Comparison of ENCODE assay signal across 3 cellular contexts in genomic region chr9:126190994-126191393, GRCh38.
DNase-seq lines count a peak whose midpoint lies in the region; ATAC-seq, FAIRE-seq and TF ChIP-seq lines count a peak whose summit lies in the region.
"Not testable (repeated sequence)": the region's sequence is repeated elsewhere in the genome, so short reads cannot be mapped to it uniquely, and the experiment has no call there.

No MANE protein-coding gene starts in this region.

- H2AFZ ChIP-seq in HepG2 (ENCODE audit: low read length) = not testable (repeated sequence)

- not testable (repeated sequence) for TF ChIP-seq CTCF in WTC11 (IDR thresholded peaks at IDR 0.05); HepG2 (CRISPR knock-in tag; IDR thresholded peaks at IDR 0.05)

- POLR2A ChIA-PET in WTC11 (lab: Charles Lee); HepG2 (lab: Yijun Ruan, JAX): not testable (repeated sequence)

- H3K27ac ChIP-seq in HepG2 (ENCODE audit: extremely low read length, insufficient read depth, low read length) = not testable (repeated sequence)

- TF ChIP-seq EP300 in HepG2 (IDR thresholded peaks at IDR 0.05; ENCODE audit: low read depth in 2 of 2, low read length in 2 of 2); HepG2 (CRISPR knock-in tag; IDR thresholded peaks at IDR 0.05; ENCODE audit: borderline replicate concordance): not testable (repeated sequence)

- not testable (repeated sequence) for TF ChIP-seq RAD21 in HepG2 (CRISPR knock-in tag; IDR thresholded peaks at IDR 0.05)

- H3K27ac Mint-ChIP-seq in WTC11; activated CD4-positive, alpha-beta T cell treated with anti-CD3 and anti-CD28 coated beads, Interleukin-2, amount 10 ng/mL, durations not matched to agents 24 days and 14 days: not testable (repeated sequence)

- H3K9me3 ChIP-seq in HepG2 (ENCODE audit: low read length) = not testable (repeated sequence)

- H3K27me3 ChIP-seq in HepG2 (ENCODE audit: control insufficient read depth in 1 of 2, insufficient read depth in 2 of 2, low read length in 2 of 2) = peaks cover 0 to 12% of the 10 kb centered on the region in 2 experiments; a peak in 3 of 5 replicates

- H3K36me3 Mint-ChIP-seq in WTC11; activated CD4-positive, alpha-beta T cell treated with anti-CD3 and anti-CD28 coated beads, Interleukin-2, amount 10 ng/mL, durations not matched to agents 24 days and 14 days (ENCODE audit: low read depth): not testable (repeated sequence)

- peaks cover 11% of the 10 kb centered on the region for H3K4me1 Mint-ChIP-seq in WTC11
- not testable (repeated sequence) for H3K4me1 Mint-ChIP-seq in activated CD4-positive, alpha-beta T cell treated with anti-CD3 and anti-CD28 coated beads, Interleukin-2, amount 10 ng/mL, durations not matched to agents 24 days and 14 days

- BruUV-seq in HepG2 (replicated peaks; lab: Mats Ljungman, UMichigan) = not testable (repeated sequence)

- not testable (repeated sequence) for H3K9ac ChIP-seq in HepG2 (ENCODE audit: insufficient read depth, low read depth, low read length)

- not testable (repeated sequence) for H3K79me2 ChIP-seq in HepG2 (ENCODE audit: insufficient read depth, low read length)

- WGBS in HepG2 (ENCODE audit: low lambda C conversion rate) = 13% methylated on average over 2 of the region's 2 CpGs

- not testable (repeated sequence) for TF ChIP-seq POLR2A in HepG2 (IDR thresholded peaks at IDR 0.05; ENCODE audit: insufficient read depth in 1 of 2, low read depth in 2 of 2, low read length in 2 of 2)

- H3K4me3 Mint-ChIP-seq in WTC11; activated CD4-positive, alpha-beta T cell treated with anti-CD3 and anti-CD28 coated beads, Interleukin-2, amount 10 ng/mL, durations not matched to agents 24 days and 14 days: not testable (repeated sequence)

- H3K4me2 ChIP-seq in HepG2 (ENCODE audit: low read depth, low read length) = not testable (repeated sequence)

- H3K27me3 Mint-ChIP-seq in WTC11 (ENCODE audit: low read depth) = not testable (repeated sequence)
- peaks cover 20% of the 10 kb centered on the region for H3K27me3 Mint-ChIP-seq in activated CD4-positive, alpha-beta T cell treated with anti-CD3 and anti-CD28 coated beads, Interleukin-2, amount 10 ng/mL, durations not matched to agents 24 days and 14 days

- not testable (repeated sequence) for H3K4me3 ChIP-seq in HepG2 (replicated peaks in 1 of 3; ENCODE audit: insufficient read depth in 1 of 3, low read depth in 2 of 3, low read length in 3 of 3)

- not testable (repeated sequence) for FAIRE-seq in HepG2 (lab: Jason Lieb, UNC)

- intact Hi-C loops in activated CD4-positive, alpha-beta T cell treated with anti-CD3 and anti-CD28 coated beads, Interleukin-2, amount 10 ng/mL, durations not matched to agents 24 days and 14 days (cut with micrococcal nuclease); HepG2 (cut with micrococcal nuclease; ENCODE audit: unreplicated experiment): not testable (repeated sequence)

- H4K20me1 ChIP-seq in HepG2 (ENCODE audit: insufficient read depth, low read length) = not testable (repeated sequence)

- CTCF ChIA-PET in WTC11 (lab: Charles Lee); HepG2 (lab: Yijun Ruan, JAX; ENCODE audit: low intra/inter-chr PET ratio, low total read pairs): not testable (repeated sequence)

- ATAC-seq in WTC11, HepG2: not testable (repeated sequence)

- H3K36me3 ChIP-seq in HepG2 (replicated peaks in 1 of 2; ENCODE audit: control insufficient read depth in 1 of 2, insufficient read depth in 2 of 2, low read length in 2 of 2) = not testable (repeated sequence)

- H3K4me1 ChIP-seq in HepG2 (ENCODE audit: insufficient read depth, low read length) = not testable (repeated sequence)

- not testable (repeated sequence) for DNase-seq in WTC11 (ENCODE audit: low spot score); HepG2 (ENCODE audit: low spot score)
- DNase-seq in activated CD4-positive, alpha-beta T cell treated with anti-CD3 and anti-CD28 coated beads, Interleukin-2, amount 10 ng/mL, durations not matched to agents 24 days and 14 days = peak; percentile 22

- in situ Hi-C loops in HepG2 (cut with HindIII; ENCODE audit: extremely low pct_ligation_motif_present, low pct_unique_long_range_greater_than_20kb) = not testable (repeated sequence)

- H3K9me3 Mint-ChIP-seq in WTC11; activated CD4-positive, alpha-beta T cell treated with anti-CD3 and anti-CD28 coated beads, Interleukin-2, amount 10 ng/mL, durations not matched to agents 24 days and 14 days: not testable (repeated sequence)

TF ChIP-seq in WTC11, 78 proteins besides CTCF, POLR2A, EP300 and RAD21:
- TF ChIP-seq ZNF317 (CRISPR knock-in tag; IDR thresholded peaks at IDR 0.05; ENCODE audit: borderline replicate concordance, low read depth) = peak; percentile 54; the same call in 1 of the 2 replicates

TF ChIP-seq in HepG2, 621 proteins besides CTCF, POLR2A, EP300 and RAD21:
- peak; percentile 84 for TF ChIP-seq ZNF317 (CRISPR knock-in tag; IDR thresholded peaks at IDR 0.05)
